Comparison of ENCODE assay signal across 11 cellular contexts in the genomic region with DNA sequence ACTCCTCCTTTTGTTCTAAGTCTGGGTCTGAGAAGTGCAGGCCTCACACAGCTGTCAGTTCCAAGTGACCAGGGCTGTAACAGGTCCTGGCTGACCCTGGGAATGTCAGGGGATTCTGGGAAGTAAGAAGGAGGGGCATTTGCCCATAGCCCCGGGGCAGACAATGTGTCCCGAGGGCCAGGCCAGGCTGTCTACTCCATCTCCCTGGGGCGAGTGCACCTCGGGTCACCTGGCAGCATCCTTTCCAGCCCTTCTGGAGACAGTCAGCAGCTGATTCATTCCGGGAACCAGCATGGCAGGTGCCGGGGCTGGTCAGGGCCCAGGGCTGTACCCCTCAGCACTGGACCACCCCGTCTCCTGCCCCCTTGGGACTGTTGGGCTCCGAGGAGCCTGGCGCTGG. TPM values are rescaled to one million over a fixed set of nuclear protein-coding genes. Genes with fewer than 3 reads are reported as not detected.
"Had no signal": no experiment of that assay in that cellular context is flagged by ENCODE, and none has a peak within 500 bp of the region (broad histone marks: within the 10 kb centered on the region; RNA-seq: fewer than 3 reads in every experiment).

No MANE protein-coding gene starts in this region.

RNA-seq across cellular contexts. Expression of gene ICOSLG, which starts 13.1 kb away (rescaled TPM):
- total RNA-seq: SJCRH30 had no signal

RNA-seq across cellular contexts. Expression of gene DNMT3L, which starts 34.1 kb away (rescaled TPM):
- total RNA-seq: OCI-LY7, PC-3, PC-9, Peyer's patch, Right ventricle myocardium inferior, Right ventricle myocardium superior, SJCRH30, SJSA1, SK-MEL-5 had no signal
- polyA plus RNA-seq: SK-N-SH had no signal

RNA-seq across cellular contexts. Expression of gene AIRE, which starts 58.1 kb away (rescaled TPM):
- total RNA-seq: OCI-LY7, PC-3, PC-9, Right ventricle myocardium inferior, Right ventricle myocardium superior, RPMI7951, SJSA1, SK-MEL-5 had no signal
- polyA plus RNA-seq: SK-N-SH had no signal
